Comparison of ENCODE assay signal across 8 cellular contexts in genomic region chr7:39609462-39610149, GRCh38. TPM values are rescaled to one million over a fixed set of nuclear protein-coding genes. Genes with fewer than 3 reads are reported as not detected.
DNase-seq lines count a peak whose midpoint lies in the region; ATAC-seq and TF ChIP-seq lines count a peak whose summit lies in the region.

No MANE protein-coding gene starts in this region.

- H3K9me3 Mint-ChIP-seq in IgD-negative memory B cell: no peaks in the 10 kb centered on the region

- H3K4me1 Mint-ChIP-seq in IgD-negative memory B cell: peaks cover 3 to 12% (median 10%) of the 10 kb centered on the region in 3 donors

- H3K4me3 ChIP-seq in duodenal mucosa (ENCODE audit: low read depth in 1 of 2, low read length in 2 of 2) (peak overlapping the region; percentile 44), mucosa of descending colon (no peak overlapping the region)

- H3K9ac ChIP-seq in duodenal mucosa (ENCODE audit: low read depth in 1 of 2, low read length in 2 of 2): peak overlapping the region; percentile 9 to 15

- peaks cover 5% of the 10 kb centered on the region for H3K36me3 Mint-ChIP-seq in IgD-negative memory B cell

- H3K27me3 Mint-ChIP-seq in IgD-negative memory B cell: peaks cover 17% of the 10 kb centered on the region

- H3K27me3 ChIP-seq in duodenal mucosa (ENCODE audit: control insufficient read depth in 1 of 2, insufficient read depth in 2 of 2, low read length in 2 of 2): peaks cover 0 to 4% of the 10 kb centered on the region in 2 donors

- ATAC-seq in mucosa of descending colon (peak; percentile 51), HG02870 (IDR thresholded peaks at IDR 0.05; ENCODE audit: unreplicated experiment) (no peak)

- CTCF ChIA-PET in GM10248 (lab: Yijun Ruan, JAX): interaction anchor here (0.9 to 4.1 kb wide), 2 partner anchors 15 to 30 kb away, joined by 3 to 24 read pairs; no protein-coding TSS in a partner anchor

- H3K4me1 ChIP-seq in duodenal mucosa (ENCODE audit: control insufficient read depth in 1 of 2, insufficient read depth in 2 of 2, low read length in 2 of 2): peaks cover 11 to 20% of the 10 kb centered on the region in 2 donors
- no peaks in the 10 kb centered on the region for H3K4me1 ChIP-seq in mucosa of descending colon (ENCODE audit: low read depth)

- POLR2A ChIA-PET in GM10248 (lab: Yijun Ruan, JAX): interaction anchor here (0.6 kb wide), 1 partner anchor 141 kb away, joined by 3 read pairs; no protein-coding TSS in a partner anchor

- no peak overlapping the region for H3K27ac Mint-ChIP-seq in IgD-negative memory B cell

- H3K36me3 ChIP-seq in duodenal mucosa (ENCODE audit: control insufficient read depth in 1 of 2, insufficient read depth in 2 of 2, low read length in 2 of 2) (no peaks in the 10 kb centered on the region), mucosa of descending colon (ENCODE audit: low read depth) (no peaks in the 10 kb centered on the region)

- peak; percentile 50 for DNase-seq in GM10248 (ENCODE audit: extremely low spot score)
- DNase-seq in mucosa of descending colon: peak in 1 of 3 donors; percentile 34
- DNase-seq in activated effector memory CD4-positive, alpha-beta T cell treated with anti-CD3 and anti-CD28 coated beads, Interleukin-2, amount 50 U/mL, for 16 hours: no peak
- DNase-seq in NCI-H2029 (lab: John Stamatoyannopoulos, UW): no peak
- DNase-seq in kidney tubule cell (ENCODE audit: low spot score): no peak

- H3K4me3 Mint-ChIP-seq in IgD-negative memory B cell: peak overlapping the region; percentile 21 to 76 (median 48)

- H3K9me3 ChIP-seq in duodenal mucosa (ENCODE audit: control insufficient read depth in 1 of 2, low read length in 2 of 2): no peaks in the 10 kb centered on the region
- H3K9me3 ChIP-seq in mucosa of descending colon: no peaks in the 10 kb centered on the region

- intact Hi-C loops in mucosa of descending colon (cut with DNase I, micrococcal nuclease): no loop called here

- no peak overlapping the region for H3K27ac ChIP-seq in duodenal mucosa (ENCODE audit: low read depth, low read length)

- peak; percentile 6 for TF ChIP-seq CTCF in GM10248 (IDR thresholded peaks at IDR 0.05; ENCODE audit: control extremely low read depth, extremely low read depth, low read depth, missing control alignments)
- no peak for TF ChIP-seq CTCF in mucosa of descending colon (IDR thresholded peaks at IDR 0.05)

RNA-seq across cellular contexts. Expression of gene RALA, which starts 13.8 kb away (rescaled TPM):
- 36.0 TPM for polyA plus RNA-seq in IgD-negative memory B cell
- 10 to 100 TPM; 35.6 to 52.5 (median 50.3) TPM for total RNA-seq in mucosa of descending colon

RNA-seq across cellular contexts. Expression of gene YAE1, which starts 43.4 kb away (rescaled TPM):
- 11.5 TPM for polyA plus RNA-seq in IgD-negative memory B cell
- total RNA-seq in mucosa of descending colon: 10 to 100 TPM; 19.8 to 24.2 (median 23.3) TPM
